1 cellular context compared by ENCODE assay signal in the genomic region with DNA sequence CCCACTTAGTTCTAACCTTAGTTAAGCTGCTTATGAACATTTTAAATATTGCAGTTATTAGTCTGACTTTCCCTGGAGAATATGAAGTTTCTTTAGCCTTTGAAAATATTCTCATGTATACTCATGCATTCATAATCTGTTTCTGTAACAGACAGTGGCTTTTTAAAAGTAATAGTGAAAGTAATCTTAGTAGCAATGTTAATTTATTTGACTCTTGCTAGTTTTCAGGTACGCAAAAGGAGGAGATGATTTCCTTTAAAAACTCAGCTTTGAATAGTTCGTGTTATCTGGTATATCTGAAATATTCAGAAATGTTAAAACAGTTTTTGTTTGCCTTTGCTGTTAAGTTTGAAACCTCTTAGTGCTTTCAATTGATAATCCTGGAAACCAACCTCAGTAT.
TF ChIP-seq lines count a peak whose summit lies in the region.

No MANE protein-coding gene starts in this region.

TF ChIP-seq in K562, 482 proteins besides CTCF, POLR2A, EP300 and RAD21:
- TF ChIP-seq ASH1L (IDR thresholded peaks at IDR 0.05; ENCODE audit: borderline replicate concordance, low read depth, partially characterized antibody) (peak; percentile 7), ZBTB43 (CRISPR knock-in tag; IDR thresholded peaks at IDR 0.05) (no peak)
TF ChIP-seq in K562: peak in this region for 1.
